In genomic region chr9:134858051-134858841, GRCh38 we compare ENCODE assay signal across 9 cellular contexts. TPM values are rescaled to one million over a fixed set of nuclear protein-coding genes. Genes with fewer than 3 reads are reported as not detected.
DNase-seq lines count a peak whose midpoint lies in the region; ATAC-seq, FAIRE-seq and TF ChIP-seq lines count a peak whose summit lies in the region.
"Had no signal": no experiment of that assay in that cellular context is flagged by ENCODE, and none has a peak within 500 bp of the region (broad histone marks: within the 10 kb centered on the region; RNA-seq: fewer than 3 reads in every experiment).

No MANE protein-coding gene starts in this region.

- H3K36me3 ChIP-seq in psoas muscle (ENCODE audit: insufficient read depth in 1 of 2, low read depth in 1 of 2) (no peaks in the 10 kb centered on the region), esophagus muscularis mucosa (no peaks in the 10 kb centered on the region)

- H3K79me2 ChIP-seq in H9 (ENCODE audit: insufficient read depth, low read length), result no peaks in the 10 kb centered on the region

- peaks cover 0 to 2% of the 10 kb centered on the region in 2 experiments; a peak in 1 of 4 replicates for H3K4me1 Mint-ChIP-seq in H9

- H2BK120ac ChIP-seq in H9 (ENCODE audit: low read depth, low read length, poor library complexity, severe bottlenecking), result no peak overlapping the region

- H3K27ac Mint-ChIP-seq in H9, result no peak overlapping the region; a peak in 1 of 7 replicates

- H3K27me3 ChIP-seq in H9 (ENCODE audit: insufficient read depth, low read length) (no peaks in the 10 kb centered on the region), psoas muscle (ENCODE audit: insufficient read depth in 3 of 3, low read length in 2 of 3) (peaks cover 0 to 11% (median 2%) of the 10 kb centered on the region in 3 donors), esophagus muscularis mucosa (peaks cover 0 to 9% (median 0%) of the 10 kb centered on the region in 4 donors)

- no peak overlapping the region for H2BK20ac ChIP-seq in H9 (ENCODE audit: low read depth, low read length, poor library complexity, severe bottlenecking)

- no peak overlapping the region for H3K56ac ChIP-seq in H9 (ENCODE audit: insufficient read length, low read depth, low read length)

- peaks cover 2 to 5% (median 4%) of the 10 kb centered on the region in 3 experiments; a peak in 4 of 7 replicates for H3K36me3 Mint-ChIP-seq in H9 (ENCODE audit: insufficient read depth in 1 of 3, low read depth in 3 of 3)

- H4K91ac ChIP-seq in H9 (ENCODE audit: insufficient read length, low read depth, low read length), result no peak overlapping the region

- TF ChIP-seq CTCF in H9 (conservative IDR thresholded peaks at IDR 0.05), result peak; percentile 16; the same call in 1 of the 3 replicates
- no peak for TF ChIP-seq CTCF in psoas muscle (IDR thresholded peaks at IDR 0.05)
- TF ChIP-seq CTCF in esophagus muscularis mucosa (IDR thresholded peaks at IDR 0.05), result no peak

- H4K8ac ChIP-seq in H9 (replicated peaks; ENCODE audit: insufficient read length, low read depth, low read length), result no peak overlapping the region

- H3K27ac ChIP-seq in H9 (ENCODE audit: insufficient read length, low read depth, low read length), result no peak overlapping the region
- H3K27ac ChIP-seq in psoas muscle, result no peak overlapping the region
- H3K27ac ChIP-seq in esophagus muscularis mucosa (replicated peaks in 1 of 4), result no peak overlapping the region
- H3K27ac ChIP-seq: 22Rv1 had no signal

- H3K4me2 ChIP-seq in H9 (ENCODE audit: insufficient read depth, insufficient read length, low read length), result no peak overlapping the region

- H3K4me3 Mint-ChIP-seq in H9, result no peak overlapping the region

- no peak for TF ChIP-seq EP300 in esophagus muscularis mucosa (IDR thresholded peaks at IDR 0.05)

- H3K14ac ChIP-seq in H9 (ENCODE audit: insufficient read depth, low read length), result no peak overlapping the region

- H3K18ac ChIP-seq in H9 (ENCODE audit: insufficient read length, low read depth, low read length), result no peak overlapping the region

- no peak for FAIRE-seq in RCC 7860 (lab: Jason Lieb, UNC)

- no peak overlapping the region for H4K5ac ChIP-seq in H9 (ENCODE audit: insufficient read length, low read depth, low read length)

- peaks cover 8% of the 10 kb centered on the region in 2 experiments for H3K9me3 Mint-ChIP-seq in H9

- peaks cover 10% of the 10 kb centered on the region for H3K27me3 Mint-ChIP-seq in H9 (ENCODE audit: low read depth)

- no peak overlapping the region for H2BK15ac ChIP-seq in H9 (ENCODE audit: low read depth, low read length)

- no peak overlapping the region for H3K23ac ChIP-seq in H9 (ENCODE audit: insufficient read length, low read depth, low read length)

- no peaks in the 10 kb centered on the region for H3K4me1 ChIP-seq in H9 (ENCODE audit: insufficient read depth, low read length)
- H3K4me1 ChIP-seq in psoas muscle, result no peaks in the 10 kb centered on the region
- H3K4me1 ChIP-seq in esophagus muscularis mucosa, result peaks cover 0 to 8% (median 4%) of the 10 kb centered on the region in 4 donors

- no peak overlapping the region for H3K4ac ChIP-seq in H9 (ENCODE audit: low read depth, low read length)

- H2AFZ ChIP-seq in H9 (ENCODE audit: low read length), result no peak overlapping the region

- ATAC-seq in psoas muscle, result no peak

- H3K9me3 ChIP-seq in H9 (ENCODE audit: control insufficient read depth, low read depth, low read length), result no peaks in the 10 kb centered on the region
- H3K9me3 ChIP-seq in psoas muscle, result no peaks in the 10 kb centered on the region
- no peaks in the 10 kb centered on the region for H3K9me3 ChIP-seq in esophagus muscularis mucosa

- DNase-seq in DMS 273 (lab: John Stamatoyannopoulos, UW; ENCODE audit: unreplicated experiment), result peak; percentile 48
- no peak for DNase-seq in DMS 273 treated with DMSO at 0.1 percent for 48 hours (lab: John Stamatoyannopoulos, UW)
- peak; percentile 31 for DNase-seq in H9
- peak; percentile 31 for DNase-seq in RCC 7860 (ENCODE audit: low spot score)
- peak; percentile 57 for DNase-seq in islet precursor cell
- DNase-seq in NCI-H187 treated with DMSO at 0.1 percent for 48 hours (lab: John Stamatoyannopoulos, UW), result no peak
- DNase-seq in psoas muscle, result no peak
- no peak for DNase-seq in esophagus muscularis mucosa (ENCODE audit: extremely low spot score)

- H4K20me1 ChIP-seq in H9 (ENCODE audit: control insufficient read depth, insufficient read depth, insufficient read length), result no peaks in the 10 kb centered on the region

- no peak overlapping the region for H2BK12ac ChIP-seq in H9 (ENCODE audit: insufficient read length, low read depth, low read length)

- no CpG with 5 or more reads among the region's 11 CpGs for WGBS in H9 (ENCODE audit: extremely low coverage, insufficient read length, low lambda C conversion rate)
- WGBS in psoas muscle, 3 donors, result 49 to 57% (median 51%) methylated on average over 11 of the region's 11 CpGs
- 53% methylated on average over 11 of the region's 11 CpGs for WGBS in esophagus muscularis mucosa

- H2AK5ac ChIP-seq in H9 (ENCODE audit: insufficient read length, low read length), result no peak overlapping the region

- no peak overlapping the region for H3K9ac ChIP-seq in H9 (ENCODE audit: extremely low read depth, insufficient read length, low read length)

- H3K4me3 ChIP-seq in psoas muscle (no peak overlapping the region), esophagus muscularis mucosa (no peak overlapping the region)

- H2BK5ac ChIP-seq in H9 (ENCODE audit: insufficient read length, low read length), result no peak overlapping the region

- no peak overlapping the region for H3T11ph ChIP-seq in H9 (ENCODE audit: low read length)

- intact Hi-C loops in psoas muscle (cut with DNase I), result no loop called here
- intact Hi-C loops in esophagus muscularis mucosa (cut with DNase I), result no loop called here

- H3K79me1 ChIP-seq in H9 (ENCODE audit: insufficient read depth, low read depth, low read length, poor library complexity, severe bottlenecking), result no peaks in the 10 kb centered on the region

- TF ChIP-seq POLR2A in esophagus muscularis mucosa (IDR thresholded peaks at IDR 0.05; ENCODE audit: low read depth), result no peak

- H3K23me2 ChIP-seq in H9 (ENCODE audit: insufficient read length, low read depth, low read length, poor library complexity, severe bottlenecking), result no peaks in the 10 kb centered on the region

RNA-seq across cellular contexts. Expression of gene FCN2, which starts 22.4 kb away (rescaled TPM):
- total RNA-seq in H9 (2021) (not detected in 2 replicates), psoas muscle (not detected), esophagus muscularis mucosa (not detected)
- under 1 TPM in 1 of 3 donors, not detected in 2; 0.07 TPM for polyA plus RNA-seq in psoas muscle

RNA-seq across cellular contexts. Expression of gene FCN1, which starts 59.5 kb away (rescaled TPM):
- total RNA-seq in H9 (2021), result not detected in 2 replicates
- 1 to 10 TPM in 3 of 4 donors, under 1 TPM in 1; 0.82 to 3.9 (median 1.6) TPM for total RNA-seq in psoas muscle
- under 1 TPM; 0.51 to 0.66 (median 0.60) TPM for polyA plus RNA-seq in psoas muscle
- 10 to 100 TPM in 1 of 4 donors, 1 to 10 TPM in 3; 1.3 to 26.0 (median 1.8) TPM for total RNA-seq in esophagus muscularis mucosa

Comparison
In these comparisons a context has a peak if more than half of its experiments do, and no peak if none do; other contexts are left out.
1. DNase-seq: peak in DMS 273 (single experiment), H9 (single experiment), RCC 7860 (single experiment) and islet precursor cell (single experiment); none in DMS 273 treated with DMSO at 0.1 percent for 48 hours (single experiment), NCI-H187 treated with DMSO at 0.1 percent for 48 hours (single experiment), psoas muscle (0 of 2) and esophagus muscularis mucosa (single experiment).